8 cellular contexts compared by ENCODE assay signal in genomic region chr17:75779250-75779986, GRCh38. TPM values are rescaled to one million over a fixed set of nuclear protein-coding genes. Genes with fewer than 3 reads are reported as not detected.
DNase-seq lines count a peak whose midpoint lies in the region; ATAC-seq and TF ChIP-seq lines count a peak whose summit lies in the region.

No MANE protein-coding gene starts in this region.

- peaks cover 18 to 25% of the 10 kb centered on the region in 2 experiments for H3K4me1 ChIP-seq in SK-N-SH (ENCODE audit: control insufficient read depth in 1 of 2, insufficient read depth in 2 of 2, low read depth in 1 of 2, low read length in 1 of 2)
- H3K4me1 ChIP-seq in osteoblast (ENCODE audit: insufficient read depth, low read length), result peaks cover 31% of the 10 kb centered on the region
- H3K4me1 ChIP-seq in thoracic aorta (ENCODE audit: control insufficient read depth in 1 of 2, low read depth in 2 of 2), result peaks cover 13 to 49% of the 10 kb centered on the region in 2 donors

- POLR2A ChIA-PET in SK-N-SH (lab: Yijun Ruan, JAX), result interaction anchor here (0.6 to 7.6 kb wide), 35 partner anchors 9 to 386 kb away, joined by 3 to 161 read pairs (median 6); partner anchors contain the start of genes GALK1, MRPL38, TMEM94 and TRIM65

- H3K36me3 ChIP-seq in SK-N-SH (replicated peaks in 1 of 2; ENCODE audit: control insufficient read depth in 1 of 2, insufficient read depth in 2 of 2, low read length in 1 of 2) (peaks cover 27 to 31% of the 10 kb centered on the region in 2 experiments), osteoblast (ENCODE audit: insufficient read depth, low read length) (peaks cover 26% of the 10 kb centered on the region), thoracic aorta (peaks cover 25% of the 10 kb centered on the region)

- CTCF ChIA-PET in SK-N-SH (lab: Yijun Ruan, JAX), result interaction anchor here (0.7 to 11.7 kb wide), 13 partner anchors 10 to 367 kb away, joined by 3 to 121 read pairs (median 4); partner anchors contain the start of gene GALK1

- peak overlapping the region; percentile 99 to 100 for H3K27ac Mint-ChIP-seq in activated naive CD4-positive, alpha-beta T cell treated with anti-CD3 and anti-CD28 coated beads, Interleukin-2, amount 50 U/mL, for 72 hours

- no peak overlapping the region for H2AFZ ChIP-seq in SK-N-SH (ENCODE audit: low read depth)
- H2AFZ ChIP-seq in osteoblast (ENCODE audit: low read length), result no peak overlapping the region

- WGBS in SK-N-SH (ENCODE audit: low lambda C conversion rate), result under 1% methylated on average over 49 of the region's 84 CpGs

- DNase-seq in NCI-H1048 (lab: John Stamatoyannopoulos, UW), result peak; percentile 94
- peak; percentile 95 for DNase-seq in SK-N-SH
- DNase-seq in activated naive CD4-positive, alpha-beta T cell treated with anti-CD3 and anti-CD28 coated beads, Interleukin-2, amount 50 U/mL, for 72 hours (ENCODE audit: low spot score in 2 of 2), result peak; percentile 89 to 97
- peak; percentile 100 for DNase-seq in glomerular visceral epithelial cell (ENCODE audit: extremely low spot score)
- peak; percentile 99 for DNase-seq in osteoblast (ENCODE audit: insufficient read length, low spot score, missing footprints)
- DNase-seq in thoracic aorta (ENCODE audit: low spot score), result peak; percentile 94

- peaks cover 33 to 36% of the 10 kb centered on the region in 2 donors for H3K36me3 Mint-ChIP-seq in activated naive CD4-positive, alpha-beta T cell treated with anti-CD3 and anti-CD28 coated beads, Interleukin-2, amount 50 U/mL, for 72 hours

- no peaks in the 10 kb centered on the region for H3K9me2 ChIP-seq in SK-N-SH

- H4K20me1 ChIP-seq in SK-N-SH (ENCODE audit: insufficient read depth) (peaks cover 51% of the 10 kb centered on the region), osteoblast (ENCODE audit: insufficient read depth, low read length) (peaks cover 32% of the 10 kb centered on the region)

- peak; percentile 55 for ATAC-seq in HG02588 (IDR thresholded peaks at IDR 0.05; ENCODE audit: unreplicated experiment)
- ATAC-seq in activated naive CD4-positive, alpha-beta T cell treated with anti-CD3 and anti-CD28 coated beads, Interleukin-2, amount 50 U/mL, for 72 hours, result peak; percentile 72 to 74
- peak; percentile 85 for ATAC-seq in thoracic aorta (ENCODE audit: insufficient number of reproducible peaks, low FRiP score, low read depth)

- peaks cover 32% of the 10 kb centered on the region for H3K79me2 ChIP-seq in SK-N-SH (ENCODE audit: insufficient read depth)
- peaks cover 17% of the 10 kb centered on the region for H3K79me2 ChIP-seq in osteoblast (ENCODE audit: insufficient read depth, low read length)

- no peak for TF ChIP-seq RAD21 in SK-N-SH (IDR thresholded peaks at IDR 0.05; ENCODE audit: low read length)

- H3K9me3 ChIP-seq in SK-N-SH, result no peaks in the 10 kb centered on the region
- no peaks in the 10 kb centered on the region for H3K9me3 ChIP-seq in osteoblast (ENCODE audit: low read depth, low read length)
- H3K9me3 ChIP-seq in thoracic aorta, result no peaks in the 10 kb centered on the region

- H3K4me3 ChIP-seq in GM08714 (ENCODE audit: low read length), result peak overlapping the region; percentile 92
- H3K4me3 ChIP-seq in SK-N-SH (ENCODE audit: low read depth in 2 of 2, low read length in 1 of 2), result peak overlapping the region; percentile 90 to 94
- H3K4me3 ChIP-seq in osteoblast (ENCODE audit: insufficient read depth, low read length), result peak overlapping the region; percentile 88
- peak overlapping the region; percentile 92 for H3K4me3 ChIP-seq in thoracic aorta

- H3K9ac ChIP-seq in SK-N-SH, result peak overlapping the region; percentile 97

- H3K27ac ChIP-seq in SK-N-SH (ENCODE audit: low read depth in 2 of 2, low read length in 1 of 2) (peak overlapping the region; percentile 97), osteoblast (ENCODE audit: low read depth, low read length) (peak overlapping the region; percentile 91), thoracic aorta (peak overlapping the region; percentile 94 to 98)

- peaks cover 65% of the 10 kb centered on the region for H3F3A ChIP-seq in SK-N-SH (replicated peaks; ENCODE audit: insufficient read depth)

- H3K27me3 ChIP-seq in SK-N-SH (ENCODE audit: insufficient read depth) (no peaks in the 10 kb centered on the region), osteoblast (ENCODE audit: insufficient read depth, low read length) (no peaks in the 10 kb centered on the region), thoracic aorta (replicated peaks; ENCODE audit: insufficient read depth) (no peaks in the 10 kb centered on the region)

- TF ChIP-seq CTCF in SK-N-SH (IDR thresholded peaks at IDR 0.05) (0 out of 2 replicates have a peak, but pooled peaks have one; percentile 7), osteoblast (IDR thresholded peaks at IDR 0.05; ENCODE audit: extremely low read depth, low read depth, low read length) (no peak), thoracic aorta (IDR thresholded peaks at IDR 0.05) (no peak)

- peak overlapping the region; percentile 82 for H3K4me2 ChIP-seq in SK-N-SH
- H3K4me2 ChIP-seq in osteoblast (ENCODE audit: insufficient read depth, low read length), result peak overlapping the region; percentile 94

- 0 out of 4 replicates have a peak, but pooled peaks of 1 of the 2 experiments have one; percentile 23 for TF ChIP-seq EP300 in SK-N-SH (IDR thresholded peaks at IDR 0.05; ENCODE audit: borderline replicate concordance in 1 of 2, low read depth in 1 of 2, low read length in 1 of 2)

- no peaks in the 10 kb centered on the region for H3K9me3 Mint-ChIP-seq in activated naive CD4-positive, alpha-beta T cell treated with anti-CD3 and anti-CD28 coated beads, Interleukin-2, amount 50 U/mL, for 72 hours

TF ChIP-seq in SK-N-SH, 30 proteins besides CTCF, POLR2A, EP300 and RAD21 (continues in another document):
- TF ChIP-seq ZBTB33 (IDR thresholded peaks at IDR 0.05; ENCODE audit: borderline replicate concordance, low read depth) (no peak), REST (IDR thresholded peaks at IDR 0.05; ENCODE audit: low read depth, low read length) (peak; percentile 84), ELF1 (IDR thresholded peaks at IDR 0.05) (peak; percentile 38; the same call in 1 of the 2 replicates), YY1 (IDR thresholded peaks at IDR 0.05; ENCODE audit: low read depth) (peak; percentile 43; the same call in 1 of the 2 replicates)

RNA-seq across cellular contexts. Expression of gene UNK, which starts 5.2 kb away (rescaled TPM):
- polyA plus RNA-seq in SK-N-SH (2012; rRNA removed), result 19.9 and 24.8 TPM in 2 replicates
- polyA plus RNA-seq in SK-N-SH (2012; cell fraction: cytosol; rRNA removed), result 22.1 and 26.9 TPM in 2 replicates
- polyA plus RNA-seq in SK-N-SH (2012; cell fraction: nucleus; rRNA removed), result 54.0 and 54.3 TPM in 2 replicates
- total RNA-seq in activated naive CD4-positive, alpha-beta T cell treated with anti-CD3 and anti-CD28 coated beads, Interleukin-2, amount 50 U/mL, for 72 hours, result 10 to 100 TPM; 15.3 to 29.3 TPM
- 18.5 and 23.6 TPM in 2 replicates for total RNA-seq in osteoblast
- 10 to 100 TPM; 31.0 to 51.7 TPM for total RNA-seq in thoracic aorta

RNA-seq across cellular contexts. Expression of gene GALK1, which starts 14.4 kb away (rescaled TPM):
- 36.5 and 39.2 TPM in 2 replicates for polyA plus RNA-seq in SK-N-SH (2012; rRNA removed)
- 12.4 and 22.4 TPM in 2 replicates for polyA plus RNA-seq in SK-N-SH (2012; cell fraction: cytosol; rRNA removed)
- polyA plus RNA-seq in SK-N-SH (2012; cell fraction: nucleus; rRNA removed), result 82.6 and 138 TPM in 2 replicates
- total RNA-seq in activated naive CD4-positive, alpha-beta T cell treated with anti-CD3 and anti-CD28 coated beads, Interleukin-2, amount 50 U/mL, for 72 hours, result 10 to 100 TPM; 54.7 to 74.8 TPM
- total RNA-seq in osteoblast (25.3 and 27.7 TPM in 2 replicates), thoracic aorta (10 to 100 TPM; 29.6 to 58.3 TPM)

RNA-seq across cellular contexts. Expression of gene ITGB4, which starts 58.2 kb away (rescaled TPM):
- polyA plus RNA-seq in SK-N-SH (2012; rRNA removed), result 3.6 and 7.0 TPM in 2 replicates
- polyA plus RNA-seq in SK-N-SH (2012; cell fraction: cytosol; rRNA removed), result 1.7 and 3.3 TPM in 2 replicates
- 8.6 and 11.2 TPM in 2 replicates for polyA plus RNA-seq in SK-N-SH (2012; cell fraction: nucleus; rRNA removed)
- total RNA-seq in activated naive CD4-positive, alpha-beta T cell treated with anti-CD3 and anti-CD28 coated beads, Interleukin-2, amount 50 U/mL, for 72 hours, result 1 to 10 TPM in 1 of 2 donors, under 1 TPM in 1; 0.76 to 1.1 TPM
- total RNA-seq in osteoblast (0.29 and 0.36 TPM in 2 replicates), thoracic aorta (10 to 100 TPM; 11.6 to 21.1 TPM)

Comparison
In these comparisons a context has a peak if more than half of its experiments do, and no peak if none do; other contexts are left out.
1. Peak in every context shown above with its lines: DNase-seq, ATAC-seq, H3K4me3 ChIP-seq and H3K27ac ChIP-seq.